Comparison of ENCODE assay signal across 9 cellular contexts in genomic region chr12:51818567-51819300, GRCh38. TPM values are rescaled to one million over a fixed set of nuclear protein-coding genes. Genes with fewer than 3 reads are reported as not detected.
DNase-seq lines count a peak whose midpoint lies in the region; ATAC-seq and TF ChIP-seq lines count a peak whose summit lies in the region.
"Had no signal": no experiment of that assay in that cellular context is flagged by ENCODE, and none has a peak within 500 bp of the region (broad histone marks: within the 10 kb centered on the region; RNA-seq: fewer than 3 reads in every experiment).

No MANE protein-coding gene starts in this region.

- no peak for ATAC-seq in GM21737 (IDR thresholded peaks at IDR 0.05; ENCODE audit: unreplicated experiment)

- H3K9me3 ChIP-seq in fibroblast of lung (ENCODE audit: control insufficient read depth, insufficient read depth, low read depth, low read length) = no peaks in the 10 kb centered on the region

- H4K20me1 ChIP-seq in fibroblast of lung (ENCODE audit: control insufficient read depth, extremely low read depth, insufficient read depth, low read length) = no peaks in the 10 kb centered on the region

- no peak overlapping the region for H3K9ac ChIP-seq in fibroblast of lung (ENCODE audit: insufficient read depth, low read length)

- intact Hi-C loops in Calu3 (cut with micrococcal nuclease; ENCODE audit: unreplicated experiment) = no loop called here

- TF ChIP-seq CTCF in fibroblast of lung (conservative IDR thresholded peaks at IDR 0.05 in 1 of 2, IDR thresholded peaks at IDR 0.05 in 1 of 2; ENCODE audit: low read depth in 1 of 2, low read length in 2 of 2) (no peak), Calu3 (IDR thresholded peaks at IDR 0.05; ENCODE audit: unreplicated experiment) (no peak)

- no peaks in the 10 kb centered on the region for H3K9me3 Mint-ChIP-seq in Calu3 (ENCODE audit: low read depth, unreplicated experiment)

- CTCF ChIA-PET in Calu3 (lab: Charles Lee) = no interaction called here

- peak; percentile 65 for DNase-seq in ELR (ENCODE audit: low read depth)
- DNase-seq in NCI-H69 (lab: John Stamatoyannopoulos, UW) = peak; percentile 46
- DNase-seq in fibroblast of lung (ENCODE audit: low read depth in 2 of 2) = peak; percentile 67 to 86
- peak; percentile 59 for DNase-seq in stromal cell of bone marrow (ENCODE audit: low read depth)
- no peak for DNase-seq in stimulated activated CD4-positive, alpha-beta T cell treated with anti-CD3 and anti-CD28 coated beads, Interleukin-12 subunit alpha, Interleukin-12 subunit beta, amount 100 ng/mL, for 4 hours
- DNase-seq in Calu3 = no peak
- DNase-seq: NCI-H524 had no signal

- no peak overlapping the region for H3K27ac Mint-ChIP-seq in Calu3 (ENCODE audit: unreplicated experiment)
- H3K27ac Mint-ChIP-seq: progenitor cell of endocrine pancreas had no signal

- no peak overlapping the region for H3K4me3 ChIP-seq in fibroblast of lung (replicated peaks in 1 of 4; ENCODE audit: control extremely low read depth in 1 of 4, insufficient read depth in 1 of 4, low read depth in 3 of 4, low read length in 4 of 4)

- BruUV-seq in Calu3 (replicated peaks; lab: Mats Ljungman, UMichigan) = no TSS peak

- H3K4me2 ChIP-seq in fibroblast of lung (ENCODE audit: extremely low read depth, insufficient read depth, low read length) = no peak overlapping the region

- H3K36me3 Mint-ChIP-seq in Calu3 (ENCODE audit: insufficient read depth, unreplicated experiment) = peaks cover 9% of the 10 kb centered on the region

- H3K27me3 ChIP-seq in fibroblast of lung (ENCODE audit: control insufficient read depth, insufficient read depth, low read length) = no peaks in the 10 kb centered on the region

- H3K4me1 Mint-ChIP-seq in Calu3 (ENCODE audit: low read depth, unreplicated experiment) = no peaks in the 10 kb centered on the region

- no peaks in the 10 kb centered on the region for H3K27me3 Mint-ChIP-seq in Calu3 (ENCODE audit: unreplicated experiment)

- no peaks in the 10 kb centered on the region for H3K79me2 ChIP-seq in fibroblast of lung (ENCODE audit: control insufficient read depth, insufficient read depth, low read length)

- no peak overlapping the region for H3K4me3 Mint-ChIP-seq in Calu3 (ENCODE audit: low read depth, unreplicated experiment)

- no peak overlapping the region for H2AFZ ChIP-seq in fibroblast of lung (ENCODE audit: low read length)

- peaks cover 4% of the 10 kb centered on the region for H3K4me1 ChIP-seq in fibroblast of lung (ENCODE audit: control insufficient read depth, extremely low read depth, insufficient read depth, low read length)

- H3K27ac ChIP-seq in fibroblast of lung (ENCODE audit: insufficient read depth, low read length) = no peak overlapping the region

- no peaks in the 10 kb centered on the region for H3K36me3 ChIP-seq in fibroblast of lung (ENCODE audit: control insufficient read depth, insufficient read depth, low read length)

RNA-seq across cellular contexts. Expression of gene FIGNL2, which starts 29.8 kb away (rescaled TPM):
- 0.17 and 0.26 TPM in 2 replicates for total RNA-seq in fibroblast of lung
- polyA plus RNA-seq in fibroblast of lung = 0.06 and 0.07 TPM in 2 replicates
- polyA plus RNA-seq in fibroblast of lung (2012) = 0.05 and 0.06 TPM in 2 replicates
- 0.26 TPM in 1 of 2 replicates, not detected in the other for polyA minus RNA-seq in fibroblast of lung (ENCODE audit: low replicate concordance)
- not detected in 2 replicates for total RNA-seq in Calu3 (2022)

Comparison
In these comparisons a context has a peak if more than half of its experiments do, and no peak if none do; other contexts are left out.
1. DNase-seq: peak in ELR (single experiment), NCI-H69 (single experiment), fibroblast of lung (2 of 2) and stromal cell of bone marrow (single experiment); none in stimulated activated CD4-positive, alpha-beta T cell treated with anti-CD3 and anti-CD28 coated beads, Interleukin-12 subunit alpha, Interleukin-12 subunit beta, amount 100 ng/mL, for 4 hours (single experiment) and Calu3 (single experiment).